1 cellular context compared by ENCODE assay signal in the genomic region with DNA sequence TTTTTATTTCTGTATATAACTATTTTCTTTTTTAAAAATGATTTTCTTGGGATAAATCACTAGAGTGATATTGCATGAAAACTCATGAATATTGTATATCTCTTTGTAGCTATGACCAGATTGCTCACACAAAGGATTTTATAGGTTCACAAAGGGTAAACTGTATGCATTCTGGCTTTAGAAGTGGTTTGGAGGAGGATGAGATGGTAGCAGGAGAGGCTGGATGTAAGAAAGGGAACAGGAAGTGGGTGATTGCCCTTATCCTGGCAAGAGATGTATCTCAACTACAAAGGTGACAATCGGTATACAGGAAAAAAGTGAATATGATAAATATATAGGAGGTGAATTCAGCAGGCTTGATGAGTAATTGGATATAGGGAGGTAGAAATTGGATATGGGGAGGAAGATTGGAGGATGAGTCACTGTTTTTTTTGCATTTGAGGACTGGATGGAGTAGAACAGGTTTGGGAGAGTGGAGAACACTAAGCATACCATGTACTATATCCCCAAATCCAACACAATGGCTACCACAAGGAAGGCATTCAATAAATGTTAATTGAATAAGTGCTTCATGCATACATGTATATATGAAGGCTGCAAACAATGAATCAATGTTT.
TF ChIP-seq lines count a peak whose summit lies in the region.

No MANE protein-coding gene starts in this region.

TF ChIP-seq in HepG2, 621 proteins besides CTCF, POLR2A, EP300 and RAD21 (continues in another document):
- TF ChIP-seq ZNF496 (CRISPR knock-in tag; IDR thresholded peaks at IDR 0.05; ENCODE audit: insufficient replicate concordance) (no peak), HNRNPK (IDR thresholded peaks at IDR 0.05; ENCODE audit: low read depth, low read length, poor library complexity, severe bottlenecking) (peak; percentile 28), ZNF878 (CRISPR knock-in tag; IDR thresholded peaks at IDR 0.05) (no peak), ZNF720 (CRISPR knock-in tag; IDR thresholded peaks at IDR 0.05) (no peak), MYPOP (CRISPR knock-in tag; IDR thresholded peaks at IDR 0.05) (no peak), ZNF143 (CRISPR knock-in tag; IDR thresholded peaks at IDR 0.05) (no peak), KAT2B (IDR thresholded peaks at IDR 0.05; ENCODE audit: borderline replicate concordance, low read depth, low read length) (no peak), ARID2 (CRISPR knock-in tag; IDR thresholded peaks at IDR 0.05; ENCODE audit: borderline replicate concordance) (0 out of 2 replicates have a peak, but pooled peaks have one; percentile 20), RARA (CRISPR knock-in tag; IDR thresholded peaks at IDR 0.05) (no peak), LCORL (IDR thresholded peaks at IDR 0.05) (no peak), LCORL (CRISPR knock-in tag; IDR thresholded peaks at IDR 0.05) (no peak), ZNF629 (CRISPR knock-in tag; conservative IDR thresholded peaks at IDR 0.05) (no peak), STAT6 (CRISPR knock-in tag; IDR thresholded peaks at IDR 0.05; ENCODE audit: borderline replicate concordance) (no peak), FOSL2 (CRISPR knock-in tag; IDR thresholded peaks at IDR 0.05) (peak; percentile 20; the same call in 1 of the 2 replicates), ZNF263 (CRISPR knock-in tag; IDR thresholded peaks at IDR 0.05) (no peak), PRDM10 (CRISPR knock-in tag; IDR thresholded peaks at IDR 0.05; ENCODE audit: low read depth) (no peak), ATM (IDR thresholded peaks at IDR 0.05; ENCODE audit: borderline replicate concordance) (no peak), NFE2 (CRISPR knock-in tag; IDR thresholded peaks at IDR 0.05) (no peak), ZGPAT (CRISPR knock-in tag; IDR thresholded peaks at IDR 0.05) (no peak), TARDBP (CRISPR knock-in tag; IDR thresholded peaks at IDR 0.05) (no peak), ZNF644 (CRISPR knock-in tag; IDR thresholded peaks at IDR 0.05; ENCODE audit: low read depth) (no peak), TOPORS (CRISPR knock-in tag; IDR thresholded peaks at IDR 0.05) (0 out of 2 replicates have a peak, but pooled peaks have one; percentile 32), ELF1 (CRISPR knock-in tag; IDR thresholded peaks at IDR 0.05) (no peak), AGO2 (optimal IDR thresholded peaks at IDR 0.05; ENCODE audit: low read depth, low read length) (peak; percentile 78), ZNF703 (CRISPR knock-in tag; IDR thresholded peaks at IDR 0.05; ENCODE audit: borderline replicate concordance) (no peak), REPIN1 (CRISPR knock-in tag; IDR thresholded peaks at IDR 0.05; ENCODE audit: borderline replicate concordance, low read depth) (0 out of 2 replicates have a peak, but pooled peaks have one; percentile 43), DR1 (CRISPR knock-in tag; IDR thresholded peaks at IDR 0.05) (no peak), POGZ (CRISPR knock-in tag; IDR thresholded peaks at IDR 0.05) (no peak), HNRNPUL1 (IDR thresholded peaks at IDR 0.05; ENCODE audit: low read depth, low read length) (no peak), NONO (IDR thresholded peaks at IDR 0.05) (no peak), NONO (CRISPR knock-in tag; conservative IDR thresholded peaks at IDR 0.05) (no peak), MAZ (IDR thresholded peaks at IDR 0.05; ENCODE audit: borderline replicate concordance, low read depth, low read length) (no peak), MAZ (CRISPR knock-in tag; IDR thresholded peaks at IDR 0.05; ENCODE audit: low read depth) (no peak), ZNF446 (CRISPR knock-in tag; IDR thresholded peaks at IDR 0.05) (no peak)
- TF ChIP-seq, protein P1, sequence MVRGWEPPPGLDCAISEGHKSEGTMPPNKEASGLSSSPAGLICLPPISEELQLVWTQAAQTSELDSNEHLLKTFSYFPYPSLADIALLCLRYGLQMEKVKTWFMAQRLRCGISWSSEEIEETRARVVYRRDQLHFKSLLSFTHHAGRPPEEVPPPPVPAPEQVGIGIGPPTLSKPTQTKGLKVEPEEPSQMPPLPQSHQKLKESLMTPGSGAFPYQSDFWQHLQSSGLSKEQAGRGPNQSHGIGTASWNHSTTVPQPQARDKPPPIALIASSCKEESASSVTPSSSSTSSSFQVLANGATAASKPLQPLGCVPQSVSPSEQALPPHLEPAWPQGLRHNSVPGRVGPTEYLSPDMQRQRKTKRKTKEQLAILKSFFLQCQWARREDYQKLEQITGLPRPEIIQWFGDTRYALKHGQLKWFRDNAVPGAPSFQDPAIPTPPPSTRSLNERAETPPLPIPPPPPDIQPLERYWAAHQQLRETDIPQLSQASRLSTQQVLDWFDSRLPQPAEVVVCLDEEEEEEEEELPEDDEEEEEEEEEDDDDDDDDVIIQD (CRISPR knock-in tag; IDR thresholded peaks at IDR 0.05; ENCODE audit: low read depth) = no peak
- TF ChIP-seq, protein P2, sequence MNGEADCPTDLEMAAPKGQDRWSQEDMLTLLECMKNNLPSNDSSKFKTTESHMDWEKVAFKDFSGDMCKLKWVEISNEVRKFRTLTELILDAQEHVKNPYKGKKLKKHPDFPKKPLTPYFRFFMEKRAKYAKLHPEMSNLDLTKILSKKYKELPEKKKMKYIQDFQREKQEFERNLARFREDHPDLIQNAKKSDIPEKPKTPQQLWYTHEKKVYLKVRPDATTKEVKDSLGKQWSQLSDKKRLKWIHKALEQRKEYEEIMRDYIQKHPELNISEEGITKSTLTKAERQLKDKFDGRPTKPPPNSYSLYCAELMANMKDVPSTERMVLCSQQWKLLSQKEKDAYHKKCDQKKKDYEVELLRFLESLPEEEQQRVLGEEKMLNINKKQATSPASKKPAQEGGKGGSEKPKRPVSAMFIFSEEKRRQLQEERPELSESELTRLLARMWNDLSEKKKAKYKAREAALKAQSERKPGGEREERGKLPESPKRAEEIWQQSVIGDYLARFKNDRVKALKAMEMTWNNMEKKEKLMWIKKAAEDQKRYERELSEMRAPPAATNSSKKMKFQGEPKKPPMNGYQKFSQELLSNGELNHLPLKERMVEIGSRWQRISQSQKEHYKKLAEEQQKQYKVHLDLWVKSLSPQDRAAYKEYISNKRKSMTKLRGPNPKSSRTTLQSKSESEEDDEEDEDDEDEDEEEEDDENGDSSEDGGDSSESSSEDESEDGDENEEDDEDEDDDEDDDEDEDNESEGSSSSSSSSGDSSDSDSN (CRISPR knock-in tag; IDR thresholded peaks at IDR 0.05) = no peak
- TF ChIP-seq, protein P3, sequence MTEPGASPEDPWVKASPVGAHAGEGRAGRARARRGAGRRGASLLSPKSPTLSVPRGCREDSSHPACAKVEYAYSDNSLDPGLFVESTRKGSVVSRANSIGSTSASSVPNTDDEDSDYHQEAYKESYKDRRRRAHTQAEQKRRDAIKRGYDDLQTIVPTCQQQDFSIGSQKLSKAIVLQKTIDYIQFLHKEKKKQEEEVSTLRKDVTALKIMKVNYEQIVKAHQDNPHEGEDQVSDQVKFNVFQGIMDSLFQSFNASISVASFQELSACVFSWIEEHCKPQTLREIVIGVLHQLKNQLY (CRISPR knock-in tag; IDR thresholded peaks at IDR 0.05) = no peak
- TF ChIP-seq, protein P4, sequence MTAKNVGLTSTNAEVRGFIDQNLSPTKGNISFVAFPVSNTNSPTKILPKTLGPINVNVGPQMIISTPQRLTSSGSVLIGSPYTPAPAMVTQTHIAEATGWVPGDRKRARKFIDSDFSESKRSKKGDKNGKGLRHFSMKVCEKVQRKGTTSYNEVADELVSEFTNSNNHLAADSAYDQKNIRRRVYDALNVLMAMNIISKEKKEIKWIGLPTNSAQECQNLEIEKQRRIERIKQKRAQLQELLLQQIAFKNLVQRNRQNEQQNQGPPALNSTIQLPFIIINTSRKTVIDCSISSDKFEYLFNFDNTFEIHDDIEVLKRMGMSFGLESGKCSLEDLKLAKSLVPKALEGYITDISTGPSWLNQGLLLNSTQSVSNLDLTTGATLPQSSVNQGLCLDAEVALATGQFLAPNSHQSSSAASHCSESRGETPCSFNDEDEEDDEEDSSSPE (CRISPR knock-in tag; IDR thresholded peaks at IDR 0.05) = 0 out of 2 replicates have a peak, but pooled peaks have one; percentile 7
- TF ChIP-seq, protein P5, sequence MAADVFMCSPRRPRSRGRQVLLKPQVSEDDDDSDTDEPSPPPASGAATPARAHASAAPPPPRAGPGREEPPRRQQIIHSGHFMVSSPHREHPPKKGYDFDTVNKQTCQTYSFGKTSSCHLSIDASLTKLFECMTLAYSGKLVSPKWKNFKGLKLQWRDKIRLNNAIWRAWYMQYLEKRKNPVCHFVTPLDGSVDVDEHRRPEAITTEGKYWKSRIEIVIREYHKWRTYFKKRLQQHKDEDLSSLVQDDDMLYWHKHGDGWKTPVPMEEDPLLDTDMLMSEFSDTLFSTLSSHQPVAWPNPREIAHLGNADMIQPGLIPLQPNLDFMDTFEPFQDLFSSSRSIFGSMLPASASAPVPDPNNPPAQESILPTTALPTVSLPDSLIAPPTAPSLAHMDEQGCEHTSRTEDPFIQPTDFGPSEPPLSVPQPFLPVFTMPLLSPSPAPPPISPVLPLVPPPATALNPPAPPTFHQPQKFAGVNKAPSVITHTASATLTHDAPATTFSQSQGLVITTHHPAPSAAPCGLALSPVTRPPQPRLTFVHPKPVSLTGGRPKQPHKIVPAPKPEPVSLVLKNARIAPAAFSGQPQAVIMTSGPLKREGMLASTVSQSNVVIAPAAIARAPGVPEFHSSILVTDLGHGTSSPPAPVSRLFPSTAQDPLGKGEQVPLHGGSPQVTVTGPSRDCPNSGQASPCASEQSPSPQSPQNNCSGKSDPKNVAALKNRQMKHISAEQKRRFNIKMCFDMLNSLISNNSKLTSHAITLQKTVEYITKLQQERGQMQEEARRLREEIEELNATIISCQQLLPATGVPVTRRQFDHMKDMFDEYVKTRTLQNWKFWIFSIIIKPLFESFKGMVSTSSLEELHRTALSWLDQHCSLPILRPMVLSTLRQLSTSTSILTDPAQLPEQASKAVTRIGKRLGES (CRISPR knock-in tag; IDR thresholded peaks at IDR 0.05; ENCODE audit: borderline replicate concordance) = no peak
- TF ChIP-seq, protein P6, sequence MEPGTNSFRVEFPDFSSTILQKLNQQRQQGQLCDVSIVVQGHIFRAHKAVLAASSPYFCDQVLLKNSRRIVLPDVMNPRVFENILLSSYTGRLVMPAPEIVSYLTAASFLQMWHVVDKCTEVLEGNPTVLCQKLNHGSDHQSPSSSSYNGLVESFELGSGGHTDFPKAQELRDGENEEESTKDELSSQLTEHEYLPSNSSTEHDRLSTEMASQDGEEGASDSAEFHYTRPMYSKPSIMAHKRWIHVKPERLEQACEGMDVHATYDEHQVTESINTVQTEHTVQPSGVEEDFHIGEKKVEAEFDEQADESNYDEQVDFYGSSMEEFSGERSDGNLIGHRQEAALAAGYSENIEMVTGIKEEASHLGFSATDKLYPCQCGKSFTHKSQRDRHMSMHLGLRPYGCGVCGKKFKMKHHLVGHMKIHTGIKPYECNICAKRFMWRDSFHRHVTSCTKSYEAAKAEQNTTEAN (CRISPR knock-in tag; conservative IDR thresholded peaks at IDR 0.05) = no peak
